13 cellular contexts compared by ENCODE assay signal in the genomic region with DNA sequence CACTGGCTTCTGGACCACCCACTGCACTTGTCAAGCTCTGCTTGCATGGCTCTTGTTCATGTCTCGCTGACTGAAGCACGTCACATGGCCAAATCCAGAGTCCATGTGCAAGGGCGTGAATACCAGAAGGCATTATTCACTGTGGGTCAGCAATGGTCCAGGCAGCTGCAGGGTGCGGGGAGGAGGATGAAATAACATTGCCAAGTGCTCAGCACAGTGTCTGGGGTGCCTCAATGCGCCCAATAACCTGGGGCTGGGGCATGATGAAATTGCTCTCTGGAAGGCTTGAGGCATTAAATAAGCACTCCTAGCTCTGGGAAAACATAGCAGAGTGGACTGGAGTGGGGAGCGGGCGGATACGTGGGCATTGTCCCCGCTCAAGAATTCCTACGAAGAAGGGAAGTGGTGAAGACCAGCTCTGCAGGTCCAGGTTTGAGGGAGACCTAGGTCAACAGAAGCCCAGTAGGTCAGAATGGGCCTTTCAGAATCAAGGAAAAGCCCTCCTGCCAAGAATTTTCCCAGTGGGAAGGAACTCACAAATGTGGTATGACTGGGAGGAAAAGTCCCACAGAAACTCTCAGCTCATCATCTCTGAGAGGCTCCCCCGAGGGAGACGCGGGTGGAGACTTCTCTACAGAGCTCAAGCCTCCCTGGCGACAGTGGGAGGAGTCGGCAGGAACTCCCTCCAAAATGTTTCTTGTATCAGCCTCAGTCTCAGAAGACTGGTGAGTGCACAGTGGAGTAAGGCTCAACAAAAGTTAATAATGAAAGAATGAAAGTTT. TPM values are rescaled to one million over a fixed set of nuclear protein-coding genes. Genes with fewer than 3 reads are reported as not detected.
DNase-seq lines count a peak whose midpoint lies in the region; ATAC-seq, FAIRE-seq and TF ChIP-seq lines count a peak whose summit lies in the region.
"Had no signal": no experiment of that assay in that cellular context is flagged by ENCODE, and none has a peak within 500 bp of the region (broad histone marks: within the 10 kb centered on the region; RNA-seq: fewer than 3 reads in every experiment).

No MANE protein-coding gene starts in this region.

- no peak for TF ChIP-seq CTCF in bronchial epithelial cell (IDR thresholded peaks at IDR 0.05; ENCODE audit: insufficient read depth, low read length, severe bottlenecking)
- no peak for TF ChIP-seq CTCF in retinal pigment epithelial cell (conservative IDR thresholded peaks at IDR 0.05; ENCODE audit: low read depth, low read length)

- ATAC-seq in GM19328 (IDR thresholded peaks at IDR 0.05; ENCODE audit: unreplicated experiment), result no peak
- ATAC-seq in HG03159 (IDR thresholded peaks at IDR 0.05; ENCODE audit: unreplicated experiment), result no peak
- no peak for ATAC-seq in GM19035 (IDR thresholded peaks at IDR 0.05; ENCODE audit: unreplicated experiment)
- no peak for ATAC-seq in HG02973 (IDR thresholded peaks at IDR 0.05; ENCODE audit: unreplicated experiment)
- ATAC-seq: activated T-cell treated with anti-CD3 and anti-CD28 coated beads, Interleukin-2, amount 50 U/mL, for 4 hours had no signal

- H3K36me3 ChIP-seq in bronchial epithelial cell (ENCODE audit: control insufficient read depth, insufficient read depth, low read length), result no peaks in the 10 kb centered on the region
- H3K36me3 ChIP-seq: pancreas had no signal

- FAIRE-seq in bronchial epithelial cell (lab: Jason Lieb, UNC), result no peak
- FAIRE-seq: pancreas had no signal

- H3K4me3 ChIP-seq in bronchial epithelial cell (ENCODE audit: low read depth, low read length) (no peak overlapping the region), retinal pigment epithelial cell (ENCODE audit: low read length) (no peak overlapping the region)
- H3K4me3 ChIP-seq: pancreas had no signal

- H3K27me3 ChIP-seq in bronchial epithelial cell (ENCODE audit: control insufficient read depth, insufficient read depth, low read length), result peaks cover 2% of the 10 kb centered on the region
- H3K27me3 ChIP-seq: pancreas had no signal

- DNase-seq in Ammon's horn (ENCODE audit: low spot score) (peak; percentile 63), bronchial epithelial cell (ENCODE audit: low read depth) (peak; percentile 37), hepatic stellate cell (ENCODE audit: low spot score) (peak; percentile 72), retinal pigment epithelial cell (ENCODE audit: low read depth) (peak; percentile 34)
- DNase-seq: activated T-cell treated with anti-CD3 and anti-CD28 coated beads, Interleukin-2, amount 50 U/mL, for 4 hours; dermis blood vessel endothelial cell; NCI-H1436 treated with DMSO at 0.1 percent for 48 hours; pancreas had no signal

RNA-seq across cellular contexts. Expression of gene ACCSL, which starts 15.3 kb away (rescaled TPM):
- not detected in 2 replicates for total RNA-seq in bronchial epithelial cell
- total RNA-seq: activated T-cell treated with anti-CD3 and anti-CD28 coated beads, Interleukin-2, amount 50 U/mL, for 4 hours; B cell; dermis blood vessel endothelial cell; pancreas had no signal

RNA-seq across cellular contexts. Expression of gene ACCS, which starts 33.6 kb away (rescaled TPM):
- total RNA-seq in bronchial epithelial cell, result 3.6 and 7.9 TPM in 2 replicates
